ENCODE assay signal across 15 cellular contexts in genomic region chr1:19975423-19976193, GRCh38. TPM values are rescaled to one million over a fixed set of nuclear protein-coding genes. Genes with fewer than 3 reads are reported as not detected.
DNase-seq lines count a peak whose midpoint lies in the region; ATAC-seq and TF ChIP-seq lines count a peak whose summit lies in the region.
"Had no signal": no experiment of that assay in that cellular context is flagged by ENCODE, and none has a peak within 500 bp of the region (broad histone marks: within the 10 kb centered on the region; RNA-seq: fewer than 3 reads in every experiment).

No MANE protein-coding gene starts in this region.

- peak in 5 of 8 donors; percentile 6 to 22 (median 19) for ATAC-seq in heart right ventricle
- peak; percentile 7 for ATAC-seq in left ventricle myocardium superior
- no peak for ATAC-seq in GM21423 (IDR thresholded peaks at IDR 0.05; ENCODE audit: unreplicated experiment)

- intact Hi-C loops in heart right ventricle (cut with DNase I) = loop anchor here in 9 of 10 donors (2.0 to 10.0 kb wide), 9 partner anchors 99 to 222 kb away; partner anchors contain the start of gene PLA2G5 (in 1 of the 9)
- intact Hi-C loops in cardiac septum (cut with DNase I) = loop anchor here (2.0 kb wide), 1 partner anchor 177 kb away; no protein-coding TSS in a partner anchor
- intact Hi-C loops in left ventricle myocardium superior (cut with micrococcal nuclease) = no loop called here

- peak overlapping the region; percentile 51 for H3K27ac Mint-ChIP-seq in mesothelial cell of epicardium
- H3K27ac Mint-ChIP-seq: CD14-positive monocyte, HFFc6 had no signal

- H3K4me1 Mint-ChIP-seq in mesothelial cell of epicardium = peaks cover 34% of the 10 kb centered on the region
- H3K4me1 Mint-ChIP-seq: CD14-positive monocyte had no signal

- DNase-seq in heart right ventricle (no peak), cardiac septum (ENCODE audit: low spot score) (no peak), left ventricle myocardium superior (no peak), mesothelial cell of epicardium (ENCODE audit: low spot score in 2 of 2, unreplicated experiment in 2 of 2) (no peak), glomerular visceral epithelial cell (ENCODE audit: extremely low spot score) (no peak), GOT3 (lab: John Stamatoyannopoulos, UW) (no peak), brain microvascular endothelial cell (no peak)
- DNase-seq: NCI-H1048, NCI-H2081 treated with DMSO at 0.1 percent for 48 hours had no signal

- H3K4me3 Mint-ChIP-seq in mesothelial cell of epicardium = no peak overlapping the region
- H3K4me3 Mint-ChIP-seq: CD14-positive monocyte, HFFc6 had no signal

- peaks cover 0 to 26% (median 6%) of the 10 kb centered on the region in 9 donors for H3K4me1 ChIP-seq in heart right ventricle

- H3K4me3 ChIP-seq in heart right ventricle (no peak overlapping the region), brain microvascular endothelial cell (ENCODE audit: low read depth, low read length) (no peak overlapping the region)
- H3K4me3 ChIP-seq: K562 had no signal

- H3K27me3 ChIP-seq in heart right ventricle (peaks cover 0 to 7% (median 0%) of the 10 kb centered on the region in 7 donors), brain microvascular endothelial cell (replicated peaks) (peaks cover 3% of the 10 kb centered on the region)

- in situ Hi-C loops in brain microvascular endothelial cell (cut with HindIII; ENCODE audit: low pct_ligation_motif_present, low sequenced_read_pairs) = no loop called here

- no peaks in the 10 kb centered on the region for H3K36me3 Mint-ChIP-seq in mesothelial cell of epicardium
- H3K36me3 Mint-ChIP-seq: CD14-positive monocyte had no signal

- H3K36me3 ChIP-seq in heart right ventricle = no peaks in the 10 kb centered on the region
- H3K36me3 ChIP-seq in brain microvascular endothelial cell (replicated peaks) = no peaks in the 10 kb centered on the region

- 42 to 46% methylated on average over 6 of the region's 6 CpGs for WGBS in heart right ventricle, 2 donors

- H3K9me3 ChIP-seq in heart right ventricle = no peaks in the 10 kb centered on the region

- TF ChIP-seq CTCF in heart right ventricle (IDR thresholded peaks at IDR 0.05) (no peak), mesothelial cell of epicardium (IDR thresholded peaks at IDR 0.05; ENCODE audit: unreplicated experiment) (no peak), brain microvascular endothelial cell (IDR thresholded peaks at IDR 0.05; ENCODE audit: low read depth, low read length, missing control alignments) (no peak)

- H3K9me3 Mint-ChIP-seq in mesothelial cell of epicardium = peaks cover 10% of the 10 kb centered on the region
- H3K9me3 Mint-ChIP-seq: CD14-positive monocyte, HFFc6 had no signal

- H3K27ac ChIP-seq in heart right ventricle (peak overlapping the region in 4 of 10 donors; percentile 5 to 36 (median 18)), brain microvascular endothelial cell (no peak overlapping the region)
- H3K27ac ChIP-seq: HL-60 had no signal

- peaks cover 11% of the 10 kb centered on the region for H3K27me3 Mint-ChIP-seq in mesothelial cell of epicardium (ENCODE audit: low read depth)

RNA-seq across cellular contexts. Expression of gene PLA2G2A, which starts 3.8 kb away (rescaled TPM):
- 100 to 1,000 TPM in 2 of 10 donors, 10 to 100 TPM in 5, 1 to 10 TPM in 3; 2.8 to 296 (median 32.6) TPM for total RNA-seq in heart right ventricle
- polyA plus RNA-seq in heart right ventricle = 100 to 1,000 TPM; 349 to 593 TPM
- 59.6 TPM for total RNA-seq in cardiac septum
- total RNA-seq in left ventricle myocardium superior = 82.2 TPM
- total RNA-seq in mesothelial cell of epicardium = 3.7 to 5.0 TPM (median 4.1 TPM) in 3 replicates
- total RNA-seq: A673, HFFc6, K562 had no signal
- polyA plus RNA-seq: CD14-positive monocyte, K562 had no signal

RNA-seq across cellular contexts. Expression of gene PLA2G2E, which starts 52.2 kb away (rescaled TPM):
- total RNA-seq in heart right ventricle (not detected), cardiac septum (not detected), left ventricle myocardium superior (not detected), mesothelial cell of epicardium (not detected in 3 replicates)
- polyA plus RNA-seq in heart right ventricle = not detected
- total RNA-seq: A673, HFFc6, K562 had no signal
- polyA plus RNA-seq: CD14-positive monocyte, K562 had no signal
